Comparison of ENCODE assay signal across 23 cellular contexts in the genomic region with DNA sequence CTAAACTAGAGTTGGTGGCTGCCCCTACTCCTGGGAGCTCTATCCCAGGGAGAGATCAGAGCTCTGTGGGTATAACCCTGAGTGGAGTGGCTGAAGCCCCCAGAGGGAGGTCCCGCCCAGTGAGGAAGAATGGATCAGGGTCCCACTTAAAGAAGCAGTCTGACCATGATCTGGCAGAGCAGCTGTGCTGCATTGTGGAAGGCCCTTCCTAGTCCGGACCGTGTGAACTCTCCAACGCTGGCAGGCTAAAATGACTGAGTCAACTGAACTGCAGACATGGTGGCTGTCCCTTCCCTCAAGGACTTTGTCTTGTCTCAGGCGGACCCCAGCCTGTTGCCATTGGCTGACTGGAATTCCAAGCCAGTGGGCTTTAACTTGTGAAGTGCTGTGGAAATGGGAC.
A peak's percentile ranks its signal among the peaks of the same experiment; 100 is the strongest.
DNase-seq lines count a peak whose midpoint lies in the region; ATAC-seq, FAIRE-seq and TF ChIP-seq lines count a peak whose summit lies in the region.
"Had no signal": no experiment of that assay in that cellular context is flagged by ENCODE, and none has a peak within 500 bp of the region (broad histone marks: within the 10 kb centered on the region; RNA-seq: fewer than 3 reads in every experiment).

No MANE protein-coding gene starts in this region.

- no peak overlapping the region for H3K23ac ChIP-seq in H1 (ENCODE audit: insufficient read length)

- H3K27ac Mint-ChIP-seq in stimulated activated effector memory CD8-positive, alpha-beta T cell treated with anti-CD3 and anti-CD28 coated beads, Interleukin-12 subunit alpha, Interleukin-12 subunit beta, amount 100 ng/mL, for 72 hours: no peak overlapping the region
- H3K27ac Mint-ChIP-seq: B cell; CD14-positive monocyte; CD4-positive, alpha-beta T cell; CD8-positive, alpha-beta memory T cell; H9 had no signal

- ATAC-seq in Right ventricle myocardium inferior (no peak), heart left ventricle (no peak), GM19035 (IDR thresholded peaks at IDR 0.05; ENCODE audit: unreplicated experiment) (no peak)
- peak; percentile 39 for ATAC-seq in stimulated activated effector memory CD8-positive, alpha-beta T cell treated with anti-CD3 and anti-CD28 coated beads, Interleukin-12 subunit alpha, Interleukin-12 subunit beta, amount 100 ng/mL, for 72 hours
- ATAC-seq: GM12878, HCT116 had no signal

- no peaks in the 10 kb centered on the region for H3K4me1 Mint-ChIP-seq in stimulated activated effector memory CD8-positive, alpha-beta T cell treated with anti-CD3 and anti-CD28 coated beads, Interleukin-12 subunit alpha, Interleukin-12 subunit beta, amount 100 ng/mL, for 72 hours
- H3K4me1 Mint-ChIP-seq: B cell; CD14-positive monocyte; CD8-positive, alpha-beta memory T cell; H9 had no signal

- H3K27me3 ChIP-seq in heart left ventricle (no peaks in the 10 kb centered on the region), H1 (replicated peaks in 1 of 4; ENCODE audit: control insufficient read depth in 3 of 4, extremely low read depth in 1 of 4, insufficient read depth in 3 of 4, low read length in 3 of 4) (no peaks in the 10 kb centered on the region)
- H3K27me3 ChIP-seq: BLaER1 had no signal

- CTCF ChIA-PET in H1 (lab: Charles Lee; ENCODE audit: partially characterized antibody): no interaction called here

- H3K4me3 ChIP-seq in heart left ventricle (no peak overlapping the region), H1 (ENCODE audit: extremely low read depth in 1 of 4, insufficient read depth in 2 of 4, low read depth in 3 of 4, low read length in 4 of 4) (no peak overlapping the region)
- H3K4me3 ChIP-seq: BLaER1, GM12878, GM23248 had no signal

- no peak overlapping the region for H2BK12ac ChIP-seq in H1 (ENCODE audit: low read depth, low read length)

- no peak overlapping the region for H2BK120ac ChIP-seq in H1 (replicated peaks; ENCODE audit: low read depth, low read length)

- no peak overlapping the region for H3K18ac ChIP-seq in H1 (ENCODE audit: extremely low read depth, low read length)

- H4K8ac ChIP-seq in H1 (ENCODE audit: extremely low read depth, insufficient read depth, low read length): peak overlapping the region; percentile 71; the same call in 1 of the 2 replicates

- no peaks in the 10 kb centered on the region for H3K79me1 ChIP-seq in H1 (ENCODE audit: low read depth, low read length)

- DNase-seq in Right ventricle myocardium inferior (ENCODE audit: missing footprints) (peak; percentile 34), heart left ventricle (no peak), UCSD-AML1 (lab: John Stamatoyannopoulos, UW; ENCODE audit: unreplicated experiment) (peak; percentile 13), H1 (ENCODE audit: low read depth in 1 of 2, low spot score in 2 of 2) (no peak), NCI-H1694 treated with DMSO at 0.1 percent for 48 hours (lab: John Stamatoyannopoulos, UW) (no peak)
- DNase-seq in stimulated activated effector memory CD8-positive, alpha-beta T cell treated with anti-CD3 and anti-CD28 coated beads, Interleukin-12 subunit alpha, Interleukin-12 subunit beta, amount 100 ng/mL, for 72 hours (ENCODE audit: low spot score in 2 of 2): no peak
- DNase-seq: CD4-positive, alpha-beta T cell; CD8-positive, alpha-beta memory T cell; DMS 273 treated with DMSO at 0.1 percent for 48 hours; DMS79; EL; GDM1; GM23248; H9 had no signal

- WGBS in heart left ventricle, 4 donors: 89 to 96% (median 92%) methylated on average over 4 to 5 of the region's 5 CpGs
- 100% methylated on average over 5 of the region's 5 CpGs; no CpG with 5 or more reads in 1 of the 2 experiments for WGBS in H1 (ENCODE audit: extremely low coverage in 1 of 2, insufficient coverage in 1 of 2, insufficient read length in 1 of 2, insufficient replicate concordance in 2 of 2, low coverage in 1 of 2, low lambda C conversion rate in 2 of 2, missing lambda C conversion rate in 1 of 2), 2 experiments

- no peak overlapping the region for H3K4me2 ChIP-seq in H1 (ENCODE audit: insufficient read depth in 1 of 2, low read depth in 2 of 2, low read length in 2 of 2)
- H3K4me2 ChIP-seq: BLaER1 had no signal

- H2BK15ac ChIP-seq in H1 (ENCODE audit: low read length): no peak overlapping the region

- H3K27ac ChIP-seq in heart left ventricle (no peak overlapping the region), H1 (ENCODE audit: low read depth, low read length) (no peak overlapping the region)
- H3K27ac ChIP-seq: 22Rv1, BLaER1, GM23248 had no signal

- H2AFZ ChIP-seq in H1 (ENCODE audit: low read length): no peak overlapping the region
- H2AFZ ChIP-seq: GM23248 had no signal

- H4K20me1 ChIP-seq in H1 (replicated peaks in 1 of 2; ENCODE audit: control insufficient read depth in 1 of 2, insufficient read depth in 2 of 2, low read length in 2 of 2): no peaks in the 10 kb centered on the region
- H4K20me1 ChIP-seq: BLaER1 had no signal

- intact Hi-C loops in Right ventricle myocardium inferior (cut with DNase I): no loop called here
- intact Hi-C loops in heart left ventricle (cut with DNase I): no loop called here

- no peaks in the 10 kb centered on the region for H3K4me1 ChIP-seq in heart left ventricle
- no peaks in the 10 kb centered on the region for H3K4me1 ChIP-seq in H1 (replicated peaks in 1 of 4; ENCODE audit: control insufficient read depth in 3 of 4, insufficient read depth in 4 of 4, low read length in 3 of 4)
- H3K4me1 ChIP-seq: BLaER1 had no signal

- H3K9me3 ChIP-seq in heart left ventricle (peaks cover 0 to 16% (median 0%) of the 10 kb centered on the region in 12 donors), H1 (ENCODE audit: insufficient read depth in 2 of 2, low read depth in 1 of 2, low read length in 1 of 2) (no peaks in the 10 kb centered on the region)
- H3K9me3 ChIP-seq: BLaER1 had no signal

- no peaks in the 10 kb centered on the region for H3K23me2 ChIP-seq in H1 (ENCODE audit: low read depth, low read length)

- TF ChIP-seq RAD21 in H1 (IDR thresholded peaks at IDR 0.05 in 1 of 2, conservative IDR thresholded peaks at IDR 0.05 in 1 of 2; ENCODE audit: low read depth in 2 of 2, low read length in 2 of 2): no peak

- no peak overlapping the region for H4K91ac ChIP-seq in H1 (replicated peaks; ENCODE audit: insufficient read length, low read length)

- no peak overlapping the region for H2BK20ac ChIP-seq in H1 (ENCODE audit: low read length)

- H4K5ac ChIP-seq in H1 (ENCODE audit: insufficient read length, low read depth, low read length): no peak overlapping the region

- no peak overlapping the region for H3K4me3 Mint-ChIP-seq in stimulated activated effector memory CD8-positive, alpha-beta T cell treated with anti-CD3 and anti-CD28 coated beads, Interleukin-12 subunit alpha, Interleukin-12 subunit beta, amount 100 ng/mL, for 72 hours
- H3K4me3 Mint-ChIP-seq: B cell; CD4-positive, alpha-beta T cell; CD8-positive, alpha-beta memory T cell; H9 had no signal

- TF ChIP-seq CTCF in heart left ventricle (IDR thresholded peaks at IDR 0.05) (no peak), H1 (IDR thresholded peaks at IDR 0.05; ENCODE audit: control extremely low read depth in 1 of 3, insufficient read depth in 1 of 3, low read depth in 1 of 3, low read length in 3 of 3) (no peak)

- no peak overlapping the region for H3K9ac ChIP-seq in H1 (replicated peaks in 1 of 4; ENCODE audit: extremely low read depth in 1 of 4, low read depth in 3 of 4, low read length in 3 of 4)
- H3K9ac ChIP-seq: BLaER1, GM23248 had no signal

- no peak overlapping the region for H3K56ac ChIP-seq in H1 (replicated peaks; ENCODE audit: insufficient read length, low read depth, low read length)

- H3K36me3 Mint-ChIP-seq in stimulated activated effector memory CD8-positive, alpha-beta T cell treated with anti-CD3 and anti-CD28 coated beads, Interleukin-12 subunit alpha, Interleukin-12 subunit beta, amount 100 ng/mL, for 72 hours: no peaks in the 10 kb centered on the region
- H3K36me3 Mint-ChIP-seq: CD14-positive monocyte; CD8-positive, alpha-beta memory T cell had no signal

- no peak overlapping the region for H3K4ac ChIP-seq in H1 (replicated peaks; ENCODE audit: insufficient read length, low read depth, low read length)

- H3K9me3 Mint-ChIP-seq in stimulated activated effector memory CD8-positive, alpha-beta T cell treated with anti-CD3 and anti-CD28 coated beads, Interleukin-12 subunit alpha, Interleukin-12 subunit beta, amount 100 ng/mL, for 72 hours: peaks cover 3% of the 10 kb centered on the region
- H3K9me3 Mint-ChIP-seq: CD4-positive, alpha-beta T cell had no signal

- POLR2A ChIA-PET in H1 (lab: Charles Lee; ENCODE audit: partially characterized antibody): no interaction called here

- H3K36me3 ChIP-seq in heart left ventricle: no peaks in the 10 kb centered on the region
- H3K36me3 ChIP-seq in H1 (ENCODE audit: control insufficient read depth in 2 of 4, insufficient read depth in 4 of 4, low read length in 3 of 4): no peaks in the 10 kb centered on the region
- H3K36me3 ChIP-seq: BLaER1 had no signal

- no peak overlapping the region for H2AK5ac ChIP-seq in H1 (ENCODE audit: low read depth, low read length)

- no peak for TF ChIP-seq EP300 in H1 (IDR thresholded peaks at IDR 0.05; ENCODE audit: borderline replicate concordance in 1 of 2, low read depth in 2 of 2, low read length in 2 of 2)

- FAIRE-seq in H1 (lab: Jason Lieb, UNC): no peak
- FAIRE-seq: A204.1, D721Med, GM12878 had no signal

- H2BK5ac ChIP-seq in H1 (ENCODE audit: low read depth, low read length): no peak overlapping the region

- TF ChIP-seq POLR2A in heart left ventricle (IDR thresholded peaks at IDR 0.05) (no peak), H1 (IDR thresholded peaks at IDR 0.05; ENCODE audit: control extremely low read depth in 1 of 2, low read depth in 2 of 2, low read length in 2 of 2) (no peak)

- H3K79me2 ChIP-seq in H1 (ENCODE audit: control insufficient read depth in 1 of 2, insufficient read depth in 2 of 2, low read length in 2 of 2): no peaks in the 10 kb centered on the region

- H3K14ac ChIP-seq in H1 (ENCODE audit: insufficient read length): no peak overlapping the region

TF ChIP-seq in H1, 55 proteins besides CTCF, POLR2A, EP300 and RAD21 (continues in another document):
- TF ChIP-seq JUND (IDR thresholded peaks at IDR 0.05; ENCODE audit: low read length) (no peak), HDAC6 (IDR thresholded peaks at IDR 0.05; ENCODE audit: low read depth, low read length) (no peak), JUN (IDR thresholded peaks at IDR 0.05; ENCODE audit: low read depth, low read length) (no peak), SRF (IDR thresholded peaks at IDR 0.05; ENCODE audit: low read depth, low read length) (no peak), MAFK (IDR thresholded peaks at IDR 0.05; ENCODE audit: low read depth, low read length) (no peak), CHD1 (IDR thresholded peaks at IDR 0.05; ENCODE audit: low read depth, low read length) (no peak), SAP30 (IDR thresholded peaks at IDR 0.05; ENCODE audit: insufficient read depth, insufficient replicate concordance, low read length) (no peak)
- TF ChIP-seq, protein P1, sequence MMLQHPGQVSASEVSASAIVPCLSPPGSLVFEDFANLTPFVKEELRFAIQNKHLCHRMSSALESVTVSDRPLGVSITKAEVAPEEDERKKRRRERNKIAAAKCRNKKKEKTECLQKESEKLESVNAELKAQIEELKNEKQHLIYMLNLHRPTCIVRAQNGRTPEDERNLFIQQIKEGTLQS (IDR thresholded peaks at IDR 0.05; ENCODE audit: insufficient read depth, low read depth, low read length): no peak

Comparison
In these comparisons a context has a peak if more than half of its experiments do, and no peak if none do; other contexts are left out.
1. DNase-seq: peak in Right ventricle myocardium inferior (single experiment) and UCSD-AML1 (single experiment); none in heart left ventricle (0 of 5), H1 (0 of 2), stimulated activated effector memory CD8-positive, alpha-beta T cell treated with anti-CD3 and anti-CD28 coated beads, Interleukin-12 subunit alpha, Interleukin-12 subunit beta, amount 100 ng/mL, for 72 hours (0 of 2) and NCI-H1694 treated with DMSO at 0.1 percent for 48 hours (single experiment).